In genomic region chr6:28838634-28839442, GRCh38 we compare ENCODE assay signal across 8 cellular contexts.
A peak's percentile ranks its signal among the peaks of the same experiment; 100 is the strongest.
DNase-seq lines count a peak whose midpoint lies in the region; ATAC-seq and TF ChIP-seq lines count a peak whose summit lies in the region.

No MANE protein-coding gene starts in this region.

- TF ChIP-seq CTCF in GM12864 (IDR thresholded peaks at IDR 0.05; ENCODE audit: low read depth, low read length, missing control alignments) (peak; percentile 78), prostate gland (IDR thresholded peaks at IDR 0.05) (peak; percentile 45 to 64 (median 52)), upper lobe of right lung (IDR thresholded peaks at IDR 0.05) (peak; percentile 60)

- H3K27me3 Mint-ChIP-seq in T-helper 1 cell treated with Interleukin-12 subunit alpha and Interleukin-12 subunit beta and Interleukin-4 antibody, amounts not matched to agents 30 μg/mL and 1 μg/mL, for 36 hours (ENCODE audit: low read depth): peaks cover 52% of the 10 kb centered on the region

- peak overlapping the region; percentile 95 for H3K4me3 Mint-ChIP-seq in T-helper 1 cell treated with Interleukin-12 subunit alpha and Interleukin-12 subunit beta and Interleukin-4 antibody, amounts not matched to agents 30 μg/mL and 1 μg/mL, for 36 hours

- peaks cover 2% of the 10 kb centered on the region for H3K36me3 Mint-ChIP-seq in T-helper 1 cell treated with Interleukin-12 subunit alpha and Interleukin-12 subunit beta and Interleukin-4 antibody, amounts not matched to agents 30 μg/mL and 1 μg/mL, for 36 hours (ENCODE audit: low read depth)

- H3K27me3 ChIP-seq in prostate gland (replicated peaks; ENCODE audit: insufficient read depth) (peaks cover 3% of the 10 kb centered on the region), upper lobe of right lung (peaks cover 13% of the 10 kb centered on the region)

- H3K4me1 ChIP-seq in prostate gland (replicated peaks): no peaks in the 10 kb centered on the region
- peaks cover 8% of the 10 kb centered on the region for H3K4me1 ChIP-seq in upper lobe of right lung

- H3K27ac ChIP-seq in prostate gland: peak overlapping the region; percentile 80 to 81
- peak overlapping the region; percentile 43 for H3K27ac ChIP-seq in upper lobe of right lung

- WGBS in prostate gland: under 1% methylated on average over 31 of the region's 43 CpGs

- H3K4me3 ChIP-seq in GM12864 (ENCODE audit: low read depth, low read length) (peak overlapping the region; percentile 73), prostate gland (peak overlapping the region; percentile 53 to 58), upper lobe of right lung (peak overlapping the region; percentile 73)

- H3K27ac Mint-ChIP-seq in T-helper 1 cell treated with Interleukin-12 subunit alpha and Interleukin-12 subunit beta and Interleukin-4 antibody, amounts not matched to agents 30 μg/mL and 1 μg/mL, for 36 hours: peak overlapping the region; percentile 90

- H3K4me1 Mint-ChIP-seq in T-helper 1 cell treated with Interleukin-12 subunit alpha and Interleukin-12 subunit beta and Interleukin-4 antibody, amounts not matched to agents 30 μg/mL and 1 μg/mL, for 36 hours (ENCODE audit: low read depth): peaks cover 21% of the 10 kb centered on the region

- H3K9me3 ChIP-seq in prostate gland (no peaks in the 10 kb centered on the region), upper lobe of right lung (no peaks in the 10 kb centered on the region)

- intact Hi-C loops in left ventricle myocardium superior (cut with micrococcal nuclease) (loop anchor here (5.0 kb wide), 1 partner anchor 178 kb away; no protein-coding TSS in a partner anchor), prostate gland (cut with DNase I) (loop anchor here (2.0 to 5.0 kb wide), 3 partner anchors 28 to 178 kb away; no protein-coding TSS in a partner anchor), upper lobe of right lung (cut with DNase I) (loop anchor here (5.0 kb wide), 1 partner anchor 183 kb away; no protein-coding TSS in a partner anchor)

- H3K36me3 ChIP-seq in prostate gland (no peaks in the 10 kb centered on the region), upper lobe of right lung (no peaks in the 10 kb centered on the region)

- TF ChIP-seq POLR2A in prostate gland (IDR thresholded peaks at IDR 0.05): no peak

- H3K9me3 Mint-ChIP-seq in T-helper 1 cell treated with Interleukin-12 subunit alpha and Interleukin-12 subunit beta and Interleukin-4 antibody, amounts not matched to agents 30 μg/mL and 1 μg/mL, for 36 hours: no peaks in the 10 kb centered on the region

- peak; percentile 62 for ATAC-seq in HG02852 (IDR thresholded peaks at IDR 0.05; ENCODE audit: unreplicated experiment)
- peak; percentile 91 for ATAC-seq in left ventricle myocardium superior
- ATAC-seq in upper lobe of right lung: peak; percentile 94

- peak; percentile 47 for DNase-seq in GM12864 (ENCODE audit: low read depth)
- peak; percentile 80 for DNase-seq in NCI-H146 treated with DMSO at 0.1 percent for 48 hours (lab: John Stamatoyannopoulos, UW; ENCODE audit: unreplicated experiment)
- peak; percentile 84 for DNase-seq in amniotic stem cell (lab: John Stamatoyannopoulos, UW)
- DNase-seq in left ventricle myocardium superior: peak; percentile 87
- peak; percentile 83 for DNase-seq in prostate gland (ENCODE audit: low spot score)
- DNase-seq in upper lobe of right lung: peak; percentile 93

Comparison
In these comparisons a context has a peak if more than half of its experiments do, and no peak if none do; other contexts are left out.
1. Peak in every context shown above with its lines: DNase-seq, ATAC-seq, H3K4me3 ChIP-seq and H3K27ac ChIP-seq.